In genomic region chr2:175373729-175374128, GRCh38 we compare ENCODE assay signal across 22 cellular contexts.
"Had no signal": no experiment of that assay in that cellular context is flagged by ENCODE, and none has a peak within 500 bp of the region (broad histone marks: within the 10 kb centered on the region; RNA-seq: fewer than 3 reads in every experiment).

No MANE protein-coding gene starts in this region.

- H3K27me3 ChIP-seq: brain microvascular endothelial cell, sigmoid colon, upper lobe of left lung had no signal

- H3K4me1 ChIP-seq: gastroesophageal sphincter, sigmoid colon had no signal

- H3K4me1 Mint-ChIP-seq: activated naive CD4-positive, alpha-beta T cell treated with anti-CD3 and anti-CD28 coated beads, Interleukin-2, amount 50 U/mL, for 24 hours; memory B cell; nephron had no signal

- ATAC-seq: gastroesophageal sphincter, left cardiac atrium, WTC11 had no signal

- H3K36me3 Mint-ChIP-seq: activated naive CD4-positive, alpha-beta T cell treated with anti-CD3 and anti-CD28 coated beads, Interleukin-2, amount 50 U/mL, for 24 hours; memory B cell; WTC11 had no signal

- H3K27ac Mint-ChIP-seq: activated naive CD4-positive, alpha-beta T cell treated with anti-CD3 and anti-CD28 coated beads, Interleukin-2, amount 50 U/mL, for 24 hours; memory B cell had no signal

- H3K4me3 Mint-ChIP-seq: activated naive CD4-positive, alpha-beta T cell treated with anti-CD3 and anti-CD28 coated beads, Interleukin-2, amount 50 U/mL, for 24 hours; memory B cell; nephron; WTC11 had no signal

- H3K9me3 ChIP-seq: gastroesophageal sphincter, sigmoid colon, spleen, thoracic aorta, upper lobe of left lung had no signal

- H3K36me3 ChIP-seq: brain microvascular endothelial cell, gastroesophageal sphincter, sigmoid colon, spleen, thoracic aorta, upper lobe of left lung had no signal

- H3K9me3 Mint-ChIP-seq: activated naive CD4-positive, alpha-beta T cell treated with anti-CD3 and anti-CD28 coated beads, Interleukin-2, amount 50 U/mL, for 24 hours; memory B cell; nephron; WTC11 had no signal

- H3K27ac ChIP-seq: brain microvascular endothelial cell, gastroesophageal sphincter, sigmoid colon, thoracic aorta, upper lobe of left lung had no signal

- DNase-seq: activated gamma-delta T cell treated with Interleukin-2 at 50 U/mL for 16 hours; activated T-cell treated with anti-CD3 and anti-CD28 coated beads, Interleukin-2, amount 50 U/mL, for 1 hour; anterior cingulate cortex; brain microvascular endothelial cell; caudate nucleus; effector memory CD4-positive, alpha-beta T cell; head of caudate nucleus; islet precursor cell; left cardiac atrium; nucleus accumbens; sigmoid colon; spleen; stimulated activated CD4-positive, alpha-beta T cell treated with anti-CD3 and anti-CD28 coated beads, Interleukin-4, amount 100 ng/mL, for 1 hour; stimulated activated naive CD4-positive, alpha-beta T cell treated with Interleukin-2 at 50 U/mL for 16 hours; T-helper 9 cell; upper lobe of left lung had no signal

- H3K4me3 ChIP-seq: gastroesophageal sphincter, sigmoid colon, spleen, thoracic aorta, upper lobe of left lung had no signal
